In the genomic region with DNA sequence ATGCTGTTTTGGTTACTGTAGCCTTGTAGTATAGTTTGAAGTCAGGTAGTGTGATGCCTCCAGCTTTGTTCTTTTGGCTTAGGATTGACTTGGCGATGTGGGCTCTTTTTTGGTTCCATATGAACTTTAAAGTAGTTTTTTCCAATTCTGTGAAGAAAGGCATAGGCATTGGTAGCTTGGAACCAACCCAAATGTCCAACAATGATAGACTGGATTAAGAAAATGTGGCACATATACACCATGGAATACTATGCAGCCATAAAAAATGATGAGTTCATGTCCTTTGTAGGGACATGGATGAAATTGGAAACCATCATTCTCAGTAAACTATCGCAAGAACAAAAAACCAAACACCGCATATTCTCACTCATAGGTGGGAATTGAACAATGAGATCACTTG, we compare ENCODE assay signal across 4 cellular contexts. TPM values are rescaled to one million over a fixed set of nuclear protein-coding genes. Genes with fewer than 3 reads are reported as not detected.
"Had no signal": no experiment of that assay in that cellular context is flagged by ENCODE, and none has a peak within 500 bp of the region (broad histone marks: within the 10 kb centered on the region; RNA-seq: fewer than 3 reads in every experiment).

No MANE protein-coding gene starts in this region.

RNA-seq across cellular contexts. Expression of a gene that starts 43.7 kb away (rescaled TPM):
- total RNA-seq: LHCN-M2, M059J, MCF 10A, NCI-H460 had no signal
